ENCODE assay signal across 1 cellular context in the genomic region with DNA sequence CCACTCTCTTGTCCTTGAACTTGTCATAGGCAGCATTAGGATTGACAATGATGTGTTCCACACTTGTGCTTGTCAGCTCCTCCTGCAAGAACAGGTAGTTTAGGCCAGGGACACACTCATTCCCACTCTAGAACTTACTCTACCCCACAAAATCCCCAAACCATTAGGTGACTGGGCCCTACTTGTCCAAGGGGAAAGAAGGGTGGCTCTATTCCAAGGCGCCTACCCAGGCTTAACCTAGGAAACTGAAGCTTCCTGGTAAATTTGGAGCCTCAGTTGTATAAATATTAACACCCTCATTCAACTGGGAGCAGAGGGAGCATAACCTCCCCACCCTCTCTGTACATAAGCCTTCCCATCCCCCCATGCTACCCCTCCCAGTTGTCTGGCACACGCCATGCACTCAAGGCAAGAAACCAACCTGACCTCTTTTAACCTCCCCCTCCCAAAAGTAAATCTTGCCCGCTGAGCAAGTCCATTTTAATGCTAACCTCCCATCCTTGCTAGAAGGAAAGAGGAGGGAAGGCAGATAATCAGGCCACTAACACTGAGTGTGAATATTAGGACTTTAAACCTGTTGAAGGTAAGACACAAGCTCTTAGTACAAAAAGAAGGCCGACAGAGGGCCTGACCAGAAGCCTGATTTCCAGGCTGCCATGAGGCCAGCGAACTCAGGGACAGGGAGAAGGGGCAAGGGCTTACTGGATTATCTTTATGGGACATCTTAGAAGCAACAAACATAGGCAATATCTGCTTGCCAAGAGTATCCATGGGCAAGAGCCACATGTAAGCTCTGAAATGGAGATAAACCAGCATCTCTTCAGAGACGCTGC.
TF ChIP-seq lines count a peak whose summit lies in the region.

No MANE protein-coding gene starts in this region.

TF ChIP-seq in H1, 55 proteins besides CTCF, POLR2A, EP300 and RAD21:
- no peak for TF ChIP-seq SUZ12 (IDR thresholded peaks at IDR 0.05; ENCODE audit: low read length)
- TF ChIP-seq TCF12 (IDR thresholded peaks at IDR 0.05; ENCODE audit: low read depth, low read length): no peak
- no peak for TF ChIP-seq BACH1 (IDR thresholded peaks at IDR 0.05; ENCODE audit: low read length)
- no peak for TF ChIP-seq CTBP2 (IDR thresholded peaks at IDR 0.05; ENCODE audit: borderline replicate concordance, insufficient read depth, insufficient read length, low read length)
- no peak for TF ChIP-seq ZNF274 (IDR thresholded peaks at IDR 0.05; ENCODE audit: borderline replicate concordance, extremely low read depth, low read length)
- TF ChIP-seq SAP30 (IDR thresholded peaks at IDR 0.05; ENCODE audit: insufficient read depth, insufficient replicate concordance, low read length): no peak
- no peak for TF ChIP-seq MAX (IDR thresholded peaks at IDR 0.05)
- TF ChIP-seq TBP (IDR thresholded peaks at IDR 0.05; ENCODE audit: low read depth, low read length): no peak
- no peak for TF ChIP-seq CBX8 (IDR thresholded peaks at IDR 0.05; ENCODE audit: borderline replicate concordance, low read depth, low read length)
- no peak for TF ChIP-seq YY1 (IDR thresholded peaks at IDR 0.05; ENCODE audit: low read depth, low read length)
- TF ChIP-seq SIRT6 (IDR thresholded peaks at IDR 0.05; ENCODE audit: low read length): no peak
- TF ChIP-seq POU5F1 (IDR thresholded peaks at IDR 0.05; ENCODE audit: low read depth, low read length): no peak
- TF ChIP-seq EZH2 (IDR thresholded peaks at IDR 0.05; ENCODE audit: low read depth, low read length, severe bottlenecking): no peak
- TF ChIP-seq HDAC2 (IDR thresholded peaks at IDR 0.05; ENCODE audit: borderline replicate concordance in 1 of 2, low read depth in 2 of 2, low read length in 2 of 2): no peak
- no peak for TF ChIP-seq ATF2 (IDR thresholded peaks at IDR 0.05; ENCODE audit: low read length)
- TF ChIP-seq TAF1 (IDR thresholded peaks at IDR 0.05; ENCODE audit: low read depth, low read length): no peak
- TF ChIP-seq CHD7 (IDR thresholded peaks at IDR 0.05; ENCODE audit: insufficient replicate concordance, low read length): no peak
- no peak for TF ChIP-seq ASH2L (IDR thresholded peaks at IDR 0.05; ENCODE audit: low read length)
